In the genomic region with DNA sequence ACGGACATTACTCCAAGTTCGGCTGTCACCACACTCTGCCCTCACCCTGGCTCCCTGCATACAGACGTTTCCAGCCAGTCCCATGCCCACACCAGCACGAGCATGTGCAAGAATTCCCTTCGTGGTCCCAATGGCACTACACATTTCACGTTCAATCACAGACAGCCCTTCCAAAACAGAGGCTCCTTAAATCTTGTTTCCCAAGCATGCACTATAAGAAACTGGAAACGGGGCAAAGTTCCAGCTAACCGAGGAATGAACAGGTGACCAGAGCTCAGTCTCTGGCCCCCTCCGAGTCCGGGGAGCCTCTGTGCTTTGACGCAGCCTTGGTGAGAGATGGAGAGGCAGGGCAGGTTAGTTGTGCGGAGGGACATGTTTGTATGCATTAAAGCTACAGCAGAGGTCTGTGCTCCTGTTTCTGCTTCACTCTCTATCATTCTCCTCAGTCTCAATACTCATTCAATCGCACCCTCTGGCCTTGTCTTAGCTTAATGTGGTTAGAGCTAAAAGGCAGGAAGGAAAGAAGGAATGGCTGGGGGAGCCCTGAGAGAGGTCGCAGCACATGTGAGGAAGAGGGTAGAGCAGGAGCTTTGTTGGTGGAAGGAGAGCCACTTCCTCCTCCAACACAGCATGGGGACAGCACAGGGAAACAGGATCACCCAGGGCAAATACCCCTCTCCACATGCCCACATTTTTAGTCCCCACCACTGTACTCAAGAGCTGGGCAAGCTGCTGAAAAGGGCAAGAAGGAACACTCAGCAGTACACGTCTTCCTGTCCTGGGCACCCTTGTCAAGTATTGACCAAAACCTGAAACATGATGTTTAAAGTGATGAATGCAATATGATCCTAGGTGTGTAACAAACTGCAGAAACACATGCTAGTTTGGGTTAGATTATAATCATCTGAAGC, we compare ENCODE assay signal across 10 cellular contexts. TPM values are rescaled to one million over a fixed set of nuclear protein-coding genes. Genes with fewer than 3 reads are reported as not detected.
A peak's percentile ranks its signal among the peaks of the same experiment; 100 is the strongest.
DNase-seq lines count a peak whose midpoint lies in the region; ATAC-seq and TF ChIP-seq lines count a peak whose summit lies in the region.
"Had no signal": no experiment of that assay in that cellular context is flagged by ENCODE, and none has a peak within 500 bp of the region (broad histone marks: within the 10 kb centered on the region; RNA-seq: fewer than 3 reads in every experiment).

No MANE protein-coding gene starts in this region.

- intact Hi-C loops in activated CD4-positive, alpha-beta memory T cell treated with anti-CD3 and anti-CD28 coated beads for 36 hours (cut with micrococcal nuclease): no loop called here
- intact Hi-C loops in A673 (cut with micrococcal nuclease; ENCODE audit: unreplicated experiment): no loop called here
- intact Hi-C loops in colonic mucosa (cut with DNase I): no loop called here

- H3K4me1 ChIP-seq in gastroesophageal sphincter (peaks cover 2 to 99% (median 14%) of the 10 kb centered on the region in 3 donors), A673 (ENCODE audit: insufficient read depth, low read length, poor library complexity, severe bottlenecking) (no peaks in the 10 kb centered on the region), colonic mucosa (no peaks in the 10 kb centered on the region)

- peaks cover 40% of the 10 kb centered on the region for H3K4me1 Mint-ChIP-seq in activated T-cell treated with anti-CD3 and anti-CD28 coated beads, Interleukin-2, amount 50 U/mL, for 4 hours (ENCODE audit: low read depth)
- peaks cover 29% of the 10 kb centered on the region for H3K4me1 Mint-ChIP-seq in activated CD4-positive, alpha-beta memory T cell treated with anti-CD3 and anti-CD28 coated beads for 36 hours (ENCODE audit: low read depth)
- H3K4me1 Mint-ChIP-seq in stimulated activated naive B cell treated with anti-CD40 and anti-IgM and Interleukin-4, amounts not matched to agents 10 μg/mL and 1 μg/mL and 100 μg/mL, for 72 hours: peaks cover 42 to 73% of the 10 kb centered on the region in 2 donors

- peak; percentile 25 to 39 for ATAC-seq in activated T-cell treated with anti-CD3 and anti-CD28 coated beads, Interleukin-2, amount 50 U/mL, for 4 hours
- ATAC-seq in gastroesophageal sphincter: no peak
- ATAC-seq in stimulated activated naive B cell treated with anti-CD40 and anti-IgM and Interleukin-4, amounts not matched to agents 10 μg/mL and 1 μg/mL and 100 μg/mL, for 72 hours (replicated peaks): no peak
- no peak for ATAC-seq in GM18907 (IDR thresholded peaks at IDR 0.05; ENCODE audit: unreplicated experiment)

- H3K27ac Mint-ChIP-seq in activated CD4-positive, alpha-beta memory T cell treated with anti-CD3 and anti-CD28 coated beads for 36 hours: peak overlapping the region; percentile 65
- H3K27ac Mint-ChIP-seq in stimulated activated naive B cell treated with anti-CD40 and anti-IgM and Interleukin-4, amounts not matched to agents 10 μg/mL and 1 μg/mL and 100 μg/mL, for 72 hours: peak overlapping the region; percentile 70

- CTCF ChIA-PET in activated CD4-positive, alpha-beta memory T cell treated with anti-CD3 and anti-CD28 coated beads for 36 hours (lab: Charles Lee): interaction anchor here (0.7 to 2.5 kb wide), 6 partner anchors 11 to 157 kb away, joined by 3 to 9 read pairs (median 6); a partner anchor contains a TSS
- CTCF ChIA-PET in A673 (lab: Charles Lee): interaction anchor here (0.6 kb wide), 1 partner anchor 156 kb away, joined by 4 read pairs; no protein-coding TSS in a partner anchor

- H3K36me3 Mint-ChIP-seq in activated T-cell treated with anti-CD3 and anti-CD28 coated beads, Interleukin-2, amount 50 U/mL, for 4 hours (ENCODE audit: insufficient read depth): peaks cover 5% of the 10 kb centered on the region
- H3K36me3 Mint-ChIP-seq in activated CD4-positive, alpha-beta memory T cell treated with anti-CD3 and anti-CD28 coated beads for 36 hours: peaks cover 12% of the 10 kb centered on the region
- H3K36me3 Mint-ChIP-seq in stimulated activated naive B cell treated with anti-CD40 and anti-IgM and Interleukin-4, amounts not matched to agents 10 μg/mL and 1 μg/mL and 100 μg/mL, for 72 hours: peaks cover 26 to 55% of the 10 kb centered on the region in 2 donors

- H3K4me3 ChIP-seq in gastroesophageal sphincter: no peak overlapping the region
- H3K4me3 ChIP-seq in A673 (ENCODE audit: low read depth, low read length, poor library complexity, severe bottlenecking): no peak overlapping the region
- no peak overlapping the region for H3K4me3 ChIP-seq in colonic mucosa

- peaks cover 0 to 54% of the 10 kb centered on the region in 2 donors for H3K36me3 ChIP-seq in gastroesophageal sphincter
- peaks cover 54% of the 10 kb centered on the region for H3K36me3 ChIP-seq in A673 (ENCODE audit: insufficient read depth, low read length, poor library complexity, severe bottlenecking)
- peaks cover 20% of the 10 kb centered on the region for H3K36me3 ChIP-seq in colonic mucosa

- no peaks in the 10 kb centered on the region for H3K9me3 Mint-ChIP-seq in activated T-cell treated with anti-CD3 and anti-CD28 coated beads, Interleukin-2, amount 50 U/mL, for 4 hours
- no peaks in the 10 kb centered on the region for H3K9me3 Mint-ChIP-seq in activated CD4-positive, alpha-beta memory T cell treated with anti-CD3 and anti-CD28 coated beads for 36 hours
- H3K9me3 Mint-ChIP-seq in stimulated activated naive B cell treated with anti-CD40 and anti-IgM and Interleukin-4, amounts not matched to agents 10 μg/mL and 1 μg/mL and 100 μg/mL, for 72 hours: no peaks in the 10 kb centered on the region

- no peak for DNase-seq in activated T-cell treated with anti-CD3 and anti-CD28 coated beads, Interleukin-2, amount 50 U/mL, for 4 hours
- DNase-seq in activated T-cell treated with anti-CD3 and anti-CD28 coated beads for 4 hours (no peak), A673 (ENCODE audit: low spot score) (no peak), colonic mucosa (no peak)
- no peak for DNase-seq in activated CD4-positive, alpha-beta memory T cell treated with anti-CD3 and anti-CD28 coated beads for 36 hours
- DNase-seq in stimulated activated naive B cell treated with anti-CD40 and anti-IgM and Interleukin-4, amounts not matched to agents 10 μg/mL and 1 μg/mL and 100 μg/mL, for 72 hours: no peak
- DNase-seq: NCI-H2081, OCI-M1 had no signal

- 66 to 78% methylated on average over 4 to 7 of the region's 15 CpGs for WGBS in gastroesophageal sphincter (ENCODE audit: low coverage in 1 of 2), 2 donors

- H3K9me3 ChIP-seq in gastroesophageal sphincter: no peaks in the 10 kb centered on the region
- H3K9me3 ChIP-seq in A673 (ENCODE audit: low read depth, low read length, poor library complexity, severe bottlenecking): no peaks in the 10 kb centered on the region
- H3K9me3 ChIP-seq in colonic mucosa: no peaks in the 10 kb centered on the region

- no TSS peak for BruUV-seq in A673 (replicated peaks; lab: Mats Ljungman, UMichigan)

- no peak overlapping the region for H3K9ac ChIP-seq in colonic mucosa (ENCODE audit: low read depth in 2 of 2, low read length in 2 of 2)

- POLR2A ChIA-PET in activated CD4-positive, alpha-beta memory T cell treated with anti-CD3 and anti-CD28 coated beads for 36 hours (lab: Charles Lee): interaction anchor here (1.1 to 2.0 kb wide), 5 partner anchors 10 to 84 kb away, joined by 3 to 13 read pairs (median 5); a partner anchor contains a TSS
- POLR2A ChIA-PET in A673 (lab: Charles Lee; ENCODE audit: low non-redundant PET): interaction anchor here (0.6 kb wide), 2 partner anchors 86 to 1662 kb away, joined by 3 to 4 read pairs; no protein-coding TSS in a partner anchor

- TF ChIP-seq EP300 in gastroesophageal sphincter (IDR thresholded peaks at IDR 0.05): no peak

- no peaks in the 10 kb centered on the region for H3K27me3 ChIP-seq in gastroesophageal sphincter
- H3K27me3 ChIP-seq in A673 (replicated peaks; ENCODE audit: insufficient read depth, low read depth, low read length, poor library complexity): no peaks in the 10 kb centered on the region
- no peaks in the 10 kb centered on the region for H3K27me3 ChIP-seq in colonic mucosa

- TF ChIP-seq CTCF in gastroesophageal sphincter (IDR thresholded peaks at IDR 0.05): no peak
- TF ChIP-seq CTCF in A673 (conservative IDR thresholded peaks at IDR 0.05; ENCODE audit: low read depth, low read length): no peak
- TF ChIP-seq CTCF in colonic mucosa (IDR thresholded peaks at IDR 0.05): no peak

- H3K4me3 Mint-ChIP-seq in activated T-cell treated with anti-CD3 and anti-CD28 coated beads, Interleukin-2, amount 50 U/mL, for 4 hours: peak overlapping the region; percentile 58
- H3K4me3 Mint-ChIP-seq in activated CD4-positive, alpha-beta memory T cell treated with anti-CD3 and anti-CD28 coated beads for 36 hours: peak overlapping the region; percentile 13
- peak overlapping the region; percentile 10 to 32 for H3K4me3 Mint-ChIP-seq in stimulated activated naive B cell treated with anti-CD40 and anti-IgM and Interleukin-4, amounts not matched to agents 10 μg/mL and 1 μg/mL and 100 μg/mL, for 72 hours

- TF ChIP-seq POLR2A in gastroesophageal sphincter (IDR thresholded peaks at IDR 0.05): no peak

- H3K27me3 Mint-ChIP-seq in activated T-cell treated with anti-CD3 and anti-CD28 coated beads, Interleukin-2, amount 50 U/mL, for 4 hours (ENCODE audit: low read depth): no peaks in the 10 kb centered on the region
- no peaks in the 10 kb centered on the region for H3K27me3 Mint-ChIP-seq in activated CD4-positive, alpha-beta memory T cell treated with anti-CD3 and anti-CD28 coated beads for 36 hours
- H3K27me3 Mint-ChIP-seq in stimulated activated naive B cell treated with anti-CD40 and anti-IgM and Interleukin-4, amounts not matched to agents 10 μg/mL and 1 μg/mL and 100 μg/mL, for 72 hours: no peaks in the 10 kb centered on the region

- H3K27ac ChIP-seq in gastroesophageal sphincter (peak overlapping the region in 3 of 4 donors; percentile 68 to 70 (median 70)), A673 (ENCODE audit: low read depth, low read length, poor library complexity, severe bottlenecking) (no peak overlapping the region), colonic mucosa (no peak overlapping the region)

RNA-seq across cellular contexts. Expression of a gene that starts 12.2 kb away (rescaled TPM):
- 10 to 100 TPM; 16.8 to 19.0 (median 17.5) TPM for total RNA-seq in activated T-cell treated with anti-CD3 and anti-CD28 coated beads, Interleukin-2, amount 50 U/mL, for 4 hours
- 10 to 100 TPM; 56.8 to 60.1 TPM for total RNA-seq in activated CD4-positive, alpha-beta memory T cell treated with anti-CD3 and anti-CD28 coated beads for 36 hours
- total RNA-seq in gastroesophageal sphincter (10 to 100 TPM in 1 of 4 donors, 1 to 10 TPM in 3; 3.6 to 12.4 (median 5.5) TPM), A673 (2021) (0.34 and 0.35 TPM in 2 replicates), colonic mucosa (1 to 10 TPM; 2.5 to 4.4 TPM)

RNA-seq across cellular contexts. Expression of a gene that starts 48.1 kb away (rescaled TPM):
- under 1 TPM in 2 of 3 donors, not detected in 1; 0.08 to 0.54 TPM for total RNA-seq in activated T-cell treated with anti-CD3 and anti-CD28 coated beads, Interleukin-2, amount 50 U/mL, for 4 hours
- total RNA-seq in activated CD4-positive, alpha-beta memory T cell treated with anti-CD3 and anti-CD28 coated beads for 36 hours: under 1 TPM; 0.10 to 0.24 TPM
- total RNA-seq in gastroesophageal sphincter (1 to 10 TPM; 2.3 to 5.9 (median 4.5) TPM), A673 (2021) (1.0 TPM in 1 of 2 replicates, not detected in the other), colonic mucosa (1 to 10 TPM; 7.2 to 8.8 TPM)

Comparison
In these comparisons a context has a peak if more than half of its experiments do, and no peak if none do; other contexts are left out.
1. ATAC-seq: peak in activated T-cell treated with anti-CD3 and anti-CD28 coated beads, Interleukin-2, amount 50 U/mL, for 4 hours (2 of 2); none in gastroesophageal sphincter (single experiment), stimulated activated naive B cell treated with anti-CD40 and anti-IgM and Interleukin-4, amounts not matched to agents 10 μg/mL and 1 μg/mL and 100 μg/mL, for 72 hours (0 of 2) and GM18907 (single experiment).
2. H3K27ac ChIP-seq: peak in gastroesophageal sphincter (3 of 4); none in A673 (single experiment) and colonic mucosa (single experiment).
3. Peak in every context shown above with its lines, with median percentiles within 50 percentile points of each other: H3K4me3 Mint-ChIP-seq.